Comparison of ENCODE assay signal across 1 cellular context in the genomic region with DNA sequence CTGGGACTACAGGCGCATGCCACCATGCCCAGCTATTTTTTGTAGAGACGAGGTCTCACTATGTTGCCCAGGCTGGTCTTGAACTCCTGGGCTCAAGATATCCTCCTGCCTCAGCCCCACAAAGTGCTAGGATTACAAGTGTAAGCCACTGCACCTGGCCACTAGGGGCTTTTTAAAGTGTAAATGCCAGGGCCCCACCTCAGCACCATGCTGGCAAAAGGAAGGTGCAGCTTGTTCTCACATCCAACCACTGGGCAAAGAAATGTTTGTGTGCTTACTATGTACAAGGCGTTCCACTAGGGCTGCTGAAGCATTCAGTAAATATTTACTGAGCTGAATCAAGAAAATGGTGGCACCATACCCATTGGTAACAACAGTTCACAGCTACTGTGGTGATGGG.
A peak's percentile ranks its signal among the peaks of the same experiment; 100 is the strongest.
TF ChIP-seq lines count a peak whose summit lies in the region.

No MANE protein-coding gene starts in this region.

TF ChIP-seq in H1, 55 proteins besides CTCF, POLR2A, EP300 and RAD21:
- TF ChIP-seq SP2 (IDR thresholded peaks at IDR 0.05; ENCODE audit: low read length) (no peak), SRF (IDR thresholded peaks at IDR 0.05; ENCODE audit: low read depth, low read length) (no peak), BCL11A (IDR thresholded peaks at IDR 0.05; ENCODE audit: low read depth in 2 of 2, low read length in 2 of 2) (no peak)
- TF ChIP-seq, protein P1, sequence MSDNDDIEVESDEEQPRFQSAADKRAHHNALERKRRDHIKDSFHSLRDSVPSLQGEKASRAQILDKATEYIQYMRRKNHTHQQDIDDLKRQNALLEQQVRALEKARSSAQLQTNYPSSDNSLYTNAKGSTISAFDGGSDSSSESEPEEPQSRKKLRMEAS (IDR thresholded peaks at IDR 0.05), result peak; percentile 24; the same call in 1 of the 2 replicates
